ENCODE assay signal across 8 cellular contexts in the genomic region with DNA sequence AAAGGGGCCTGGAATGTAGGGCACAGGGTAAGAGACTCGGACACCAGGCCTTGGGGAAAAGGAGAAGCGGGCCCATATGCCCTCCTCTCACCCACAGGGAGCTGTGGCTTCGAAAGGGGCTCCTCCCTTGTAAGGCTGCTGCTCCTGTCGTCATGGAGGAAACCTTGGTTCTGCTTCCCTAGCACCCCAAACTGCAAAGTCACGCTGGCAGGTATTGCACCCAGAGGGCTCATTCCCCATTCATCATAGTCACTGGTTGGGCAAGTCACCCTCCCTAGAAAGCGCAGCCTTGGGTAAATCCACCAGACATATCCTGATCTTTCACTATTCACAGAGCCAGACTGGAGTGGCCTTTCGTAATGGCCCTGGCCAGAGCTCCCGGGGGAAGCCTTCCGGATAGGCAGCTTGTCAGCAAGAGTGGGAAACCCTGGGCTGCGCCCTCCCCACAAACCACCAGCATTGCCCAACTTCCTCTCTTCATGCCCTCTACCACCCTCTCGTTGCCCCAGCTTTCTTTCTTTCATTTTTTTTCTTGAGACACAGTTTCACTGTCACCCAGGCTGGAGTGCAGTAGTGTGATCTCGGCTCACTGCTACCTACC.
DNase-seq lines count a peak whose midpoint lies in the region; ATAC-seq and TF ChIP-seq lines count a peak whose summit lies in the region.

No MANE protein-coding gene starts in this region.

- no peaks in the 10 kb centered on the region for H3K9me3 ChIP-seq in CD8-positive, alpha-beta memory T cell (ENCODE audit: low read length)
- H3K9me3 ChIP-seq in mesenchymal stem cell (ENCODE audit: control insufficient read depth, low read length): no peaks in the 10 kb centered on the region
- no peaks in the 10 kb centered on the region for H3K9me3 ChIP-seq in subcutaneous abdominal adipose tissue (ENCODE audit: control insufficient read depth in 5 of 5, low read length in 5 of 5)
- H3K9me3 ChIP-seq in Caco-2: no peaks in the 10 kb centered on the region

- H3K4me1 ChIP-seq in CD8-positive, alpha-beta memory T cell (ENCODE audit: insufficient read depth, low read length): peaks cover 19% of the 10 kb centered on the region
- peaks cover 2% of the 10 kb centered on the region for H3K4me1 ChIP-seq in mesenchymal stem cell (ENCODE audit: control insufficient read depth, insufficient read depth, low read depth, low read length)
- peaks cover 8 to 57% (median 34%) of the 10 kb centered on the region in 5 donors for H3K4me1 ChIP-seq in subcutaneous abdominal adipose tissue (ENCODE audit: control insufficient read depth in 5 of 5, insufficient read depth in 5 of 5, low read length in 5 of 5)
- H3K4me1 ChIP-seq in Caco-2: no peaks in the 10 kb centered on the region

- CTCF ChIA-PET in CD8-positive, alpha-beta memory T cell (lab: Charles Lee): interaction anchor here (1.2 kb wide), 1 partner anchor 145 kb away, joined by 3 read pairs; no protein-coding TSS in a partner anchor
- CTCF ChIA-PET in Caco-2 (lab: Charles Lee): no interaction called here

- intact Hi-C loops in Caco-2 (cut with micrococcal nuclease; ENCODE audit: unreplicated experiment): no loop called here

- ATAC-seq in HG02970 (IDR thresholded peaks at IDR 0.05; ENCODE audit: low FRiP score, unreplicated experiment): no peak

- H3K4ac ChIP-seq in mesenchymal stem cell (ENCODE audit: low read depth in 1 of 2, low read length in 2 of 2): peak overlapping the region in 1 of 2 experiments; percentile 15

- H2BK5ac ChIP-seq in mesenchymal stem cell (ENCODE audit: low read depth, low read length, poor library complexity, severe bottlenecking): no peak overlapping the region

- H2BK12ac ChIP-seq in mesenchymal stem cell (ENCODE audit: low read length in 2 of 2): peak overlapping the region; percentile 4 to 52

- H2BK120ac ChIP-seq in mesenchymal stem cell (ENCODE audit: low read depth, low read length): no peak overlapping the region

- peak overlapping the region; percentile 17 for H2BK15ac ChIP-seq in mesenchymal stem cell (ENCODE audit: low read depth, poor library complexity, severe bottlenecking)

- H3K27me3 ChIP-seq in CD8-positive, alpha-beta memory T cell (ENCODE audit: insufficient read depth, low read length, poor library complexity, severe bottlenecking): no peaks in the 10 kb centered on the region
- H3K27me3 ChIP-seq in mesenchymal stem cell (ENCODE audit: control insufficient read depth in 1 of 2, insufficient read depth in 1 of 2, low read length in 2 of 2): no peaks in the 10 kb centered on the region
- no peaks in the 10 kb centered on the region for H3K27me3 ChIP-seq in subcutaneous abdominal adipose tissue (ENCODE audit: control insufficient read depth in 5 of 5, insufficient read depth in 4 of 5, low read length in 5 of 5)
- no peaks in the 10 kb centered on the region for H3K27me3 ChIP-seq in Caco-2 (replicated peaks; ENCODE audit: control insufficient read depth, insufficient read depth, low read length)

- 86% methylated on average over 12 of the region's 12 CpGs for whole genome bisulfite sequencing in mesenchymal stem cell

- H3K27me3 Mint-ChIP-seq in CD8-positive, alpha-beta memory T cell: no peaks in the 10 kb centered on the region
- H3K27me3 Mint-ChIP-seq in activated naive CD8-positive, alpha-beta T cell treated with anti-CD3 and anti-CD28 coated beads for 36 hours: peaks cover 4% of the 10 kb centered on the region
- H3K27me3 Mint-ChIP-seq in Caco-2 (ENCODE audit: insufficient read depth, unreplicated experiment) (no peaks in the 10 kb centered on the region), mesothelial cell of epicardium (ENCODE audit: low read depth) (no peaks in the 10 kb centered on the region)

- H3K9ac ChIP-seq in mesenchymal stem cell (ENCODE audit: low read length): no peak overlapping the region
- peak overlapping the region in 4 of 5 donors; percentile 1 to 32 (median 14) for H3K9ac ChIP-seq in subcutaneous abdominal adipose tissue (ENCODE audit: low read length in 5 of 5)

- H4K91ac ChIP-seq in mesenchymal stem cell (ENCODE audit: low read length): no peak overlapping the region

- H3K4me3 Mint-ChIP-seq in CD8-positive, alpha-beta memory T cell: peak overlapping the region; percentile 22 to 87 (median 83)
- no peak overlapping the region for H3K4me3 Mint-ChIP-seq in activated naive CD8-positive, alpha-beta T cell treated with anti-CD3 and anti-CD28 coated beads for 36 hours
- H3K4me3 Mint-ChIP-seq in Caco-2 (ENCODE audit: unreplicated experiment) (no peak overlapping the region), mesothelial cell of epicardium (no peak overlapping the region)

- no peaks in the 10 kb centered on the region for H3K36me3 ChIP-seq in CD8-positive, alpha-beta memory T cell (ENCODE audit: insufficient read depth, low read length)
- H3K36me3 ChIP-seq in mesenchymal stem cell (ENCODE audit: control insufficient read depth in 1 of 2, insufficient read depth in 2 of 2, low read depth in 1 of 2, low read length in 2 of 2) (peaks cover 0 to 3% of the 10 kb centered on the region in 2 experiments), subcutaneous abdominal adipose tissue (ENCODE audit: control insufficient read depth in 5 of 5, insufficient read depth in 5 of 5, low read length in 5 of 5) (no peaks in the 10 kb centered on the region), Caco-2 (ENCODE audit: control insufficient read depth, insufficient read depth, low read length) (no peaks in the 10 kb centered on the region)

- no TSS peak for BruUV-seq in Caco-2 (replicated peaks; lab: Mats Ljungman, UMichigan)

- peak overlapping the region; percentile 3 for H4K8ac ChIP-seq in mesenchymal stem cell (ENCODE audit: low read length)

- H3K27ac ChIP-seq in CD8-positive, alpha-beta memory T cell (ENCODE audit: low read depth, low read length): no peak overlapping the region
- H3K27ac ChIP-seq in mesenchymal stem cell (ENCODE audit: low read length, poor library complexity, severe bottlenecking) (no peak overlapping the region), subcutaneous abdominal adipose tissue (ENCODE audit: low read depth, low read length) (peak overlapping the region; percentile 41)

- H3K79me1 ChIP-seq in mesenchymal stem cell (replicated peaks; ENCODE audit: low read length, poor library complexity, severe bottlenecking): peaks cover 19% of the 10 kb centered on the region

- H3K4me1 Mint-ChIP-seq in CD8-positive, alpha-beta memory T cell: peaks cover 31 to 35% (median 32%) of the 10 kb centered on the region in 3 donors
- H3K4me1 Mint-ChIP-seq in activated naive CD8-positive, alpha-beta T cell treated with anti-CD3 and anti-CD28 coated beads for 36 hours: peaks cover 23% of the 10 kb centered on the region
- H3K4me1 Mint-ChIP-seq in Caco-2 (ENCODE audit: low read depth, unreplicated experiment): no peaks in the 10 kb centered on the region
- no peaks in the 10 kb centered on the region for H3K4me1 Mint-ChIP-seq in mesothelial cell of epicardium

- peak overlapping the region; percentile 24 to 92 (median 72) for H3K27ac Mint-ChIP-seq in CD8-positive, alpha-beta memory T cell
- peak overlapping the region; percentile 85 for H3K27ac Mint-ChIP-seq in activated naive CD8-positive, alpha-beta T cell treated with anti-CD3 and anti-CD28 coated beads for 36 hours
- no peak overlapping the region for H3K27ac Mint-ChIP-seq in Caco-2 (ENCODE audit: unreplicated experiment)
- no peak overlapping the region for H3K27ac Mint-ChIP-seq in mesothelial cell of epicardium

- H2AFZ ChIP-seq in mesenchymal stem cell (ENCODE audit: low read depth, low read length): no peak overlapping the region

- H3K4me3 ChIP-seq in CD8-positive, alpha-beta memory T cell (ENCODE audit: low read length): peak overlapping the region; percentile 9
- no peak overlapping the region for H3K4me3 ChIP-seq in mesenchymal stem cell (ENCODE audit: insufficient read depth in 1 of 2, low read depth in 1 of 2, low read length in 2 of 2)
- H3K4me3 ChIP-seq in subcutaneous abdominal adipose tissue (ENCODE audit: low read depth in 1 of 5, low read length in 5 of 5): peak overlapping the region in 2 of 5 donors; percentile 10 to 40
- H3K4me3 ChIP-seq in Caco-2 (ENCODE audit: low read depth, low read length): no peak overlapping the region

- no peak overlapping the region for H2AK5ac ChIP-seq in mesenchymal stem cell (ENCODE audit: low read length, severe bottlenecking)

- no peak overlapping the region for H3K14ac ChIP-seq in mesenchymal stem cell (ENCODE audit: low read length in 2 of 2)

- no peak for TF ChIP-seq CTCF in Caco-2 (IDR thresholded peaks at IDR 0.05; ENCODE audit: insufficient read depth in 1 of 2, low read depth in 1 of 2, low read length in 1 of 2, severe bottlenecking in 1 of 2, unreplicated experiment in 1 of 2)
- TF ChIP-seq CTCF in mesothelial cell of epicardium (IDR thresholded peaks at IDR 0.05; ENCODE audit: unreplicated experiment): no peak

- no peak overlapping the region for H3K4me2 ChIP-seq in mesenchymal stem cell (ENCODE audit: low read length, poor library complexity, severe bottlenecking)

- POLR2A ChIA-PET in CD8-positive, alpha-beta memory T cell (lab: Charles Lee): no interaction called here
- POLR2A ChIA-PET in Caco-2 (lab: Charles Lee): no interaction called here

- H3K23ac ChIP-seq in mesenchymal stem cell (ENCODE audit: low read length in 2 of 2): no peak overlapping the region

- no peaks in the 10 kb centered on the region for H3K36me3 Mint-ChIP-seq in CD8-positive, alpha-beta memory T cell
- no peaks in the 10 kb centered on the region for H3K36me3 Mint-ChIP-seq in activated naive CD8-positive, alpha-beta T cell treated with anti-CD3 and anti-CD28 coated beads for 36 hours
- H3K36me3 Mint-ChIP-seq in Caco-2 (ENCODE audit: insufficient read depth, unreplicated experiment) (no peaks in the 10 kb centered on the region), mesothelial cell of epicardium (no peaks in the 10 kb centered on the region)

- no peaks in the 10 kb centered on the region for H3K9me3 Mint-ChIP-seq in CD8-positive, alpha-beta memory T cell
- H3K9me3 Mint-ChIP-seq in activated naive CD8-positive, alpha-beta T cell treated with anti-CD3 and anti-CD28 coated beads for 36 hours: no peaks in the 10 kb centered on the region
- H3K9me3 Mint-ChIP-seq in Caco-2 (ENCODE audit: unreplicated experiment) (no peaks in the 10 kb centered on the region), mesothelial cell of epicardium (no peaks in the 10 kb centered on the region)

- DNase-seq in CD8-positive, alpha-beta memory T cell: peak; percentile 29 to 72 (median 65)
- DNase-seq in RPMI7951 (ENCODE audit: low read depth): peak; percentile 84
- peak; percentile 32 for DNase-seq in activated naive CD8-positive, alpha-beta T cell treated with anti-CD3 and anti-CD28 coated beads for 36 hours
- peak; percentile 82 for DNase-seq in mesenchymal stem cell
- no peak for DNase-seq in Caco-2
- no peak for DNase-seq in mesothelial cell of epicardium (ENCODE audit: low spot score in 2 of 2, unreplicated experiment in 2 of 2)

- H3K18ac ChIP-seq in mesenchymal stem cell (ENCODE audit: low read depth in 1 of 2, low read length in 2 of 2): peak overlapping the region in 1 of 2 experiments; percentile 53

Comparison
In these comparisons a context has a peak if more than half of its experiments do, and no peak if none do; other contexts are left out.
1. DNase-seq: peak in CD8-positive, alpha-beta memory T cell (5 of 5), RPMI7951 (single experiment), activated naive CD8-positive, alpha-beta T cell treated with anti-CD3 and anti-CD28 coated beads for 36 hours (single experiment) and mesenchymal stem cell (single experiment); none in Caco-2 (0 of 2) and mesothelial cell of epicardium (0 of 2).
2. H3K27ac Mint-ChIP-seq: peak in CD8-positive, alpha-beta memory T cell (8 of 8) and activated naive CD8-positive, alpha-beta T cell treated with anti-CD3 and anti-CD28 coated beads for 36 hours (single experiment); none in Caco-2 (single experiment) and mesothelial cell of epicardium (single experiment).
3. H3K4me3 Mint-ChIP-seq: peak in CD8-positive, alpha-beta memory T cell (7 of 7); none in activated naive CD8-positive, alpha-beta T cell treated with anti-CD3 and anti-CD28 coated beads for 36 hours (single experiment), Caco-2 (single experiment) and mesothelial cell of epicardium (single experiment).